ENCODE assay signal across 33 cellular contexts in genomic region chrX:31093639-31093975, GRCh38. TPM values are rescaled to one million over a fixed set of nuclear protein-coding genes. Genes with fewer than 3 reads are reported as not detected.
DNase-seq lines count a peak whose midpoint lies in the region; ATAC-seq, FAIRE-seq and TF ChIP-seq lines count a peak whose summit lies in the region.
"Had no signal": no experiment of that assay in that cellular context is flagged by ENCODE, and none has a peak within 500 bp of the region (broad histone marks: within the 10 kb centered on the region; RNA-seq: fewer than 3 reads in every experiment).

No MANE protein-coding gene starts in this region.

- H3K4me1 ChIP-seq in GM12878 (ENCODE audit: control insufficient read depth, insufficient read depth, low read length), result peaks cover 8% of the 10 kb centered on the region
- H3K4me1 ChIP-seq in vagina, result no peaks in the 10 kb centered on the region
- H3K4me1 ChIP-seq in BE2C, result no peaks in the 10 kb centered on the region
- H3K4me1 ChIP-seq in testis, result no peaks in the 10 kb centered on the region
- H3K4me1 ChIP-seq: prostate gland, sigmoid colon had no signal

- no peak overlapping the region; the same call in 1 of the 2 replicates for H3K9ac ChIP-seq in GM12878 (ENCODE audit: control insufficient read depth, insufficient read depth, low read length)

- TF ChIP-seq EP300 in GM12878 (IDR thresholded peaks at IDR 0.05; ENCODE audit: borderline replicate concordance in 1 of 2, control insufficient read depth in 1 of 2, low read depth in 2 of 2, low read length in 2 of 2), result no peak

- DNase-seq in GM12878 (ENCODE audit: low read depth, low spot score), result no peak
- DNase-seq in vagina (ENCODE audit: extremely low spot score in 2 of 2), result no peak
- DNase-seq in BE2C, result no peak
- DNase-seq in testis, result no peak
- DNase-seq: activated CD4-positive, alpha-beta T cell treated with anti-CD3 and anti-CD28 coated beads, Interleukin-2, amount 50 U/mL, for 48 hours; anterior cingulate cortex; DND-41; H7; midbrain; naive thymus-derived CD4-positive, alpha-beta T cell; NCI-H1105 treated with DMSO at 0.1 percent for 48 hours; NCI-H2029; NCI-H2227 treated with DMSO at 0.1 percent for 48 hours; NCI-H69; nucleus accumbens; sigmoid colon; stimulated activated CD4-positive, alpha-beta T cell treated with anti-CD3 and anti-CD28 coated beads, Interleukin-4, amount 100 ng/mL, for 4 hours; stimulated activated naive B cell treated with anti-CD40 and anti-IgM and Interleukin-4, amounts not matched to agents 10 μg/mL and 1 μg/mL and 100 μg/mL, for 72 hours had no signal

- H3K27ac ChIP-seq in GM12878 (ENCODE audit: control insufficient read depth, insufficient read depth) (peak overlapping the region; percentile 54), vagina (no peak overlapping the region), testis (no peak overlapping the region)
- H3K27ac ChIP-seq: prostate gland, sigmoid colon had no signal

- H3K9me3 ChIP-seq in GM12878 (replicated peaks; ENCODE audit: control insufficient read depth, insufficient read depth, low read length) (no peaks in the 10 kb centered on the region; the same call in 2 of the 3 replicates), vagina (no peaks in the 10 kb centered on the region), BE2C (no peaks in the 10 kb centered on the region), testis (no peaks in the 10 kb centered on the region)
- H3K9me3 ChIP-seq: prostate gland, sigmoid colon had no signal

- H4K20me1 ChIP-seq in GM12878 (ENCODE audit: control insufficient read depth, insufficient read depth), result no peaks in the 10 kb centered on the region

- CTCF ChIA-PET in GM12878 (lab: Yijun Ruan, JAX), result interaction anchor here (0.7 kb wide), 1 partner anchor 143 kb away, joined by 3 read pairs; no protein-coding TSS in a partner anchor

- TF ChIP-seq CTCF in GM12878 (IDR thresholded peaks at IDR 0.05 in 2 of 3, conservative IDR thresholded peaks at IDR 0.05 in 1 of 3; ENCODE audit: control insufficient read depth in 2 of 3, extremely low read depth in 1 of 3, insufficient read depth in 1 of 3, low read depth in 3 of 3, low read length in 3 of 3) (no peak), vagina (IDR thresholded peaks at IDR 0.05) (no peak), BE2C (IDR thresholded peaks at IDR 0.05; ENCODE audit: low read depth, low read length) (no peak), testis (IDR thresholded peaks at IDR 0.05) (no peak)

- H3K36me3 ChIP-seq in GM12878 (ENCODE audit: control insufficient read depth in 2 of 2, insufficient read depth in 2 of 2, low read length in 1 of 2), result no peaks in the 10 kb centered on the region
- H3K36me3 ChIP-seq in vagina, result no peaks in the 10 kb centered on the region
- H3K36me3 ChIP-seq in BE2C, result no peaks in the 10 kb centered on the region
- no peaks in the 10 kb centered on the region for H3K36me3 ChIP-seq in testis (ENCODE audit: low read depth, missing control alignments)
- H3K36me3 ChIP-seq: prostate gland, sigmoid colon had no signal

- POLR2A ChIA-PET in GM12878 (lab: Charles Lee), result interaction anchor here (0.5 kb wide), 1 partner anchor 18 kb away, joined by 5 read pairs; no protein-coding TSS in a partner anchor

- H2AFZ ChIP-seq in GM12878 (ENCODE audit: control insufficient read depth, low read depth, low read length), result peak overlapping the region; percentile 24; the same call in 1 of the 2 replicates

- no peak overlapping the region for H3K4me3 ChIP-seq in GM12878
- H3K4me3 ChIP-seq in vagina, result no peak overlapping the region
- H3K4me3 ChIP-seq in BE2C (ENCODE audit: low read depth, low read length), result no peak overlapping the region
- H3K4me3 ChIP-seq in testis, result no peak overlapping the region
- H3K4me3 ChIP-seq: prostate gland, sigmoid colon had no signal

- RAD21 ChIA-PET in GM12878 (lab: Charles Lee; ENCODE audit: unreplicated experiment), result interaction anchor here (1.3 kb wide), 2 partner anchors 31 to 76 kb away, joined by 3 read pairs; no protein-coding TSS in a partner anchor

- no peak overlapping the region for H3K4me2 ChIP-seq in GM12878 (ENCODE audit: control insufficient read depth, insufficient read depth)

- TF ChIP-seq POLR2A in GM12878 (IDR thresholded peaks at IDR 0.05; ENCODE audit: low read depth, low read length), result no peak
- no peak for TF ChIP-seq POLR2A in vagina (IDR thresholded peaks at IDR 0.05)
- no peak for TF ChIP-seq POLR2A in testis (IDR thresholded peaks at IDR 0.05)

- intact Hi-C loops in GM12878 (cut with micrococcal nuclease; ENCODE audit: unreplicated experiment) (loop anchor here (2.0 kb wide), 2 partner anchors 25 to 85 kb away; no protein-coding TSS in a partner anchor), vagina (cut with DNase I) (no loop called here), testis (cut with DNase I; ENCODE audit: low total_unique reads) (no loop called here)

- TF ChIP-seq RAD21 in GM12878 (IDR thresholded peaks at IDR 0.05; ENCODE audit: insufficient read depth, low read depth, low read length), result no peak

- 13% methylated on average over 4 of the region's 4 CpGs for WGBS in GM12878 (ENCODE audit: insufficient coverage, insufficient replicate concordance, low lambda C conversion rate, missing lambda C conversion rate)
- 93 to 100% methylated on average over 3 to 4 of the region's 4 CpGs for WGBS in testis, 2 donors

- H3K27me3 ChIP-seq in GM12878 (replicated peaks in 1 of 2; ENCODE audit: control insufficient read depth in 2 of 2, insufficient read depth in 2 of 2, low read length in 1 of 2) (no peaks in the 10 kb centered on the region), vagina (no peaks in the 10 kb centered on the region), BE2C (no peaks in the 10 kb centered on the region), testis (no peaks in the 10 kb centered on the region)
- H3K27me3 ChIP-seq: sigmoid colon had no signal

- no peak for FAIRE-seq in GM12878 (lab: Jason Lieb, UNC)
- FAIRE-seq: bronchial epithelial cell, islet of Langerhans, TTC549, urothelium cell line had no signal

- no TSS peak for BruUV-seq in GM12878 (replicated peaks; lab: Mats Ljungman, UMichigan)

- in situ Hi-C loops in GM12878 (cut with MboI), result no loop called here

- ATAC-seq in GM18909 (IDR thresholded peaks at IDR 0.05; ENCODE audit: poor library complexity, unreplicated experiment) (peak; percentile 48), GM21529 (IDR thresholded peaks at IDR 0.05; ENCODE audit: unreplicated experiment) (peak; percentile 25), HG02943 (IDR thresholded peaks at IDR 0.05; ENCODE audit: low read depth, unreplicated experiment) (peak; percentile 23), GM12878 (peak; percentile 62)
- ATAC-seq: activated naive CD4-positive, alpha-beta T cell treated with anti-CD3 and anti-CD28 coated beads, Interleukin-2, amount 50 U/mL, for 72 hours; naive thymus-derived CD4-positive, alpha-beta T cell had no signal

- SMC1A ChIA-PET in GM12878 (lab: Charles Lee; ENCODE audit: uncharacterized antibody, unreplicated experiment), result interaction anchor here (1.4 to 1.7 kb wide), 2 partner anchors 43 to 160 kb away, joined by 3 to 5 read pairs; no protein-coding TSS in a partner anchor

- no peaks in the 10 kb centered on the region for H3K79me2 ChIP-seq in GM12878 (ENCODE audit: control insufficient read depth, insufficient read depth, low read length)

TF ChIP-seq in GM12878, 131 proteins besides CTCF, POLR2A, EP300 and RAD21 (continues in another document):
- peak; percentile 18; the same call in 1 of the 2 replicates for TF ChIP-seq ZNF687 (IDR thresholded peaks at IDR 0.05)

RNA-seq across cellular contexts. Expression of gene FTHL17, which starts 21.8 kb away (rescaled TPM):
- total RNA-seq in GM12878 (2013; cell fraction: nucleolus; rRNA removed), result not detected in 2 replicates
- total RNA-seq in GM12878 (2014; rRNA removed) (not detected in 2 replicates), GM12878 (2014; rRNA removed; fragmentation: Illumina TruSeq; extraction: Trizol) (not detected in 2 replicates), GM12878 (2021) (not detected in 2 replicates), vagina (not detected), testis (1 to 10 TPM; 2.4 to 5.0 TPM)
- polyA plus RNA-seq in GM12878 (2011; ENCODE audit: low read depth), result not detected
- polyA plus RNA-seq in GM12878 (2011; rRNA removed) (not detected in 2 replicates), GM12878 (2014; fragmentation: Illumina TruSeq; extraction: Trizol) (not detected in 2 replicates), GM12878 (2014; fragmentation: Nextera tagmentation; extraction: Ambion mirVana) (not detected), GM12878 (2014; rRNA removed) (not detected in 2 replicates), GM12878 (2016; fragmentation: Nextera tagmentation; extraction: Ambion mirVana) (not detected), testis (ENCODE audit: insufficient read depth, low read depth, low replicate concordance) (3.2 TPM)
- not detected in 2 replicates for polyA plus RNA-seq in GM12878 (2011; cell fraction: cytosol; rRNA removed)
- polyA plus RNA-seq in GM12878 (2011; cell fraction: nucleus; rRNA removed), result not detected in 2 replicates
- polyA plus RNA-seq in GM12878 (2012), result not detected in 2 replicates
- polyA minus RNA-seq in GM12878 (2011; rRNA and poly(A)+ RNA removed), result not detected in 2 replicates
- polyA minus RNA-seq in GM12878 (2011; cell fraction: cytosol; rRNA and poly(A)+ RNA removed), result not detected in 2 replicates
- polyA minus RNA-seq in GM12878 (2011; cell fraction: nucleus; rRNA and poly(A)+ RNA removed), result not detected in 2 replicates
- not detected for polyA plus RNA-seq in BE2C (2012; ENCODE audit: insufficient read depth, insufficient read length, low read depth)
- total RNA-seq: activated naive CD4-positive, alpha-beta T cell treated with anti-CD3 and anti-CD28 coated beads, Interleukin-2, amount 50 U/mL, for 72 hours; bronchial epithelial cell; glomerular endothelial cell; H7; HT1080; liver; M059J; naive thymus-derived CD4-positive, alpha-beta T cell; sigmoid colon; temporal lobe had no signal
- polyA plus RNA-seq: CD14-positive monocyte; liver; naive thymus-derived CD4-positive, alpha-beta T cell; sigmoid colon had no signal
